In genomic region chrX:76543381-76543780, GRCh38 we compare ENCODE assay signal across 1 cellular context.
A peak's percentile ranks its signal among the peaks of the same experiment; 100 is the strongest.
TF ChIP-seq lines count a peak whose summit lies in the region.

No MANE protein-coding gene starts in this region.

TF ChIP-seq in HEK293, 187 proteins besides CTCF, POLR2A, EP300 and RAD21 (continued from another document):
- TF ChIP-seq ZNF16 (tag by site-specific recombination; IDR thresholded peaks at IDR 0.05; ENCODE audit: low read depth): peak; percentile 13; the same call in 1 of the 2 replicates
- TF ChIP-seq ZNF266 (tag by site-specific recombination; IDR thresholded peaks at IDR 0.05; ENCODE audit: low read depth): peak; percentile 65
- TF ChIP-seq ZNF354C (tag by site-specific recombination; IDR thresholded peaks at IDR 0.05; ENCODE audit: borderline replicate concordance, low read depth): 0 out of 2 replicates have a peak, but pooled peaks have one; percentile 46
- TF ChIP-seq ZFP3 (tag by site-specific recombination; IDR thresholded peaks at IDR 0.05; ENCODE audit: low read depth): peak; percentile 57; the same call in 1 of the 2 replicates
- peak; percentile 94 for TF ChIP-seq ZNF426 (tag by site-specific recombination; IDR thresholded peaks at IDR 0.05)
- TF ChIP-seq ZNF394 (tag by site-specific recombination; IDR thresholded peaks at IDR 0.05; ENCODE audit: borderline replicate concordance): peak; percentile 80
- peak; percentile 81 for TF ChIP-seq ZNF433 (tag by site-specific recombination; IDR thresholded peaks at IDR 0.05; ENCODE audit: low read depth)
- TF ChIP-seq ZNF555 (tag by site-specific recombination; conservative IDR thresholded peaks at IDR 0.05): peak; percentile 97
- TF ChIP-seq AEBP2 (tag by site-specific recombination; IDR thresholded peaks at IDR 0.05; ENCODE audit: borderline replicate concordance): peak; percentile 86; the same call in 1 of the 2 replicates
TF ChIP-seq in HEK293: peak in this region for 27; not testable (repeated sequence) for 160.
